Comparison of ENCODE assay signal across 20 cellular contexts in the genomic region with DNA sequence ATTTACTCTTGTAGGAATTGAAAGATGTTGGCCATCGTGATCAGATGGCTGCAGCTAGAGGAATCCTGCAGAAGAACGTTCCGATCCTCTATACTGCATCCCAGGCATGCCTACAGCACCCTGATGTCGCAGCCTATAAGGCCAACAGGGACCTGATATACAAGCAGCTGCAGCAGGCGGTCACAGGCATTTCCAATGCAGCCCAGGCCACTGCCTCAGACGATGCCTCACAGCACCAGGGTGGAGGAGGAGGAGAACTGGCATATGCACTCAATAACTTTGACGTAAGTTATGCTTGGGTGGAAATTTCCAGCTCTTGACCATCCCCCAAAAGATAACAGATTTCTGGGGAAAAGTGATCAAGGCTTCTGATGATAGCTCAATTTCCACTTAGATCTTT. TPM values are rescaled to one million over a fixed set of nuclear protein-coding genes. Genes with fewer than 3 reads are reported as not detected.
DNase-seq lines count a peak whose midpoint lies in the region; ATAC-seq and TF ChIP-seq lines count a peak whose summit lies in the region.
"Had no signal": no experiment of that assay in that cellular context is flagged by ENCODE, and none has a peak within 500 bp of the region (broad histone marks: within the 10 kb centered on the region; RNA-seq: fewer than 3 reads in every experiment).

No MANE protein-coding gene starts in this region.

- H3K27me3 ChIP-seq in cardiac muscle cell (no peaks in the 10 kb centered on the region), tibial artery (no peaks in the 10 kb centered on the region)
- H3K27me3 ChIP-seq: gastrocnemius medialis had no signal

- no peak overlapping the region for H3K9ac ChIP-seq in SK-N-MC (ENCODE audit: insufficient read length)

- H3K9me3 ChIP-seq in SK-N-MC (ENCODE audit: low read depth, low read length) (no peaks in the 10 kb centered on the region), cardiac muscle cell (ENCODE audit: low read depth) (no peaks in the 10 kb centered on the region), tibial artery (no peaks in the 10 kb centered on the region)
- H3K9me3 ChIP-seq: gastrocnemius medialis, lower lobe of right lung, psoas muscle, thoracic aorta had no signal

- DNase-seq in Right ventricle myocardium inferior (ENCODE audit: missing footprints), result peak; percentile 58
- no peak for DNase-seq in cardiac septum (ENCODE audit: low spot score)
- no peak for DNase-seq in SK-N-MC (ENCODE audit: low read depth, low spot score)
- peak in 1 of 2 donors; percentile 41 for DNase-seq in cardiac muscle cell (ENCODE audit: low read depth in 1 of 2, low spot score in 1 of 2)
- peak; percentile 42 for DNase-seq in stimulated activated CD8-positive, alpha-beta memory T cell treated with anti-CD3 and anti-CD28 coated beads, Interleukin-4, amount 100 ng/mL, for 48 hours
- no peak for DNase-seq in NCI-H1694 treated with DMSO at 0.1 percent for 48 hours (lab: John Stamatoyannopoulos, UW)
- no peak for DNase-seq in tibial artery
- DNase-seq: activated CD4-positive, CD25-positive, alpha-beta regulatory T cell; activated naive CD8-positive, alpha-beta T cell treated with anti-CD3 and anti-CD28 coated beads, Interleukin-2, amount 10 ng/mL, durations not matched to agents 7 days and 5 days; activated T-cell treated with anti-CD3 and anti-CD28 coated beads for 4 hours; cerebellar nuclear complex; gastrocnemius medialis; lower lobe of right lung; NCI-H1105; NK-92 treated with Interleukin-12 subunit alpha and Interleukin-12 subunit beta, amount 100 ng/mL, for 24 hours; psoas muscle; T-helper 1 cell had no signal

- H3K27ac ChIP-seq in SK-N-MC (0 out of 2 replicates have a peak overlapping the region, but pooled peaks have one; percentile 56), cardiac muscle cell (peak overlapping the region; percentile 42), tibial artery (no peak overlapping the region)
- H3K27ac ChIP-seq: lower lobe of right lung, psoas muscle had no signal

- H3K36me3 ChIP-seq in SK-N-MC (ENCODE audit: insufficient read depth, low read length), result peaks cover 47% of the 10 kb centered on the region
- H3K36me3 ChIP-seq in cardiac muscle cell, result peaks cover 26% of the 10 kb centered on the region
- peaks cover 7 to 34% (median 30%) of the 10 kb centered on the region in 3 donors for H3K36me3 ChIP-seq in tibial artery

- intact Hi-C loops in Right ventricle myocardium inferior (cut with DNase I), result loop anchor here (10.0 kb wide), 1 partner anchor 180 kb away; no protein-coding TSS in a partner anchor
- intact Hi-C loops in cardiac septum (cut with DNase I), result loop anchor here (10.0 kb wide), 1 partner anchor 440 kb away; no protein-coding TSS in a partner anchor
- intact Hi-C loops in tibial artery (cut with DNase I; ENCODE audit: low total_unique reads), result no loop called here

- peaks cover 5% of the 10 kb centered on the region for H3K4me1 ChIP-seq in cardiac muscle cell (ENCODE audit: low read depth)
- peaks cover 0 to 53% (median 8%) of the 10 kb centered on the region in 4 donors for H3K4me1 ChIP-seq in tibial artery

- H3K4me3 ChIP-seq in SK-N-MC (no peak overlapping the region), cardiac muscle cell (no peak overlapping the region), tibial artery (no peak overlapping the region)
- H3K4me3 ChIP-seq: gastrocnemius medialis, lower lobe of right lung, psoas muscle, thoracic aorta had no signal

- TF ChIP-seq CTCF in cardiac muscle cell (IDR thresholded peaks at IDR 0.05; ENCODE audit: low read depth, low read length), result no peak
- no peak for TF ChIP-seq CTCF in tibial artery (IDR thresholded peaks at IDR 0.05)

- ATAC-seq in Right ventricle myocardium inferior (peak; percentile 50), GM18868 (IDR thresholded peaks at IDR 0.05; ENCODE audit: unreplicated experiment) (no peak)
- ATAC-seq: lower lobe of right lung; naive thymus-derived CD4-positive, alpha-beta T cell had no signal

RNA-seq across cellular contexts. Expression of gene LRRTM2, which starts 50.6 kb away (rescaled TPM):
- total RNA-seq in Right ventricle myocardium inferior (not detected), cardiac septum (not detected), cardiac muscle cell (not detected in 2 replicates)
- polyA plus RNA-seq in cardiac muscle cell, result 0.24 and 0.70 TPM in 2 replicates
- polyA plus RNA-seq: naive thymus-derived CD4-positive, alpha-beta T cell had no signal

Comparison
In these comparisons a context has a peak if more than half of its experiments do, and no peak if none do; other contexts are left out.
1. DNase-seq: peak in Right ventricle myocardium inferior (single experiment) and stimulated activated CD8-positive, alpha-beta memory T cell treated with anti-CD3 and anti-CD28 coated beads, Interleukin-4, amount 100 ng/mL, for 48 hours (single experiment); none in cardiac septum (single experiment), SK-N-MC (single experiment), NCI-H1694 treated with DMSO at 0.1 percent for 48 hours (single experiment) and tibial artery (0 of 2).
2. H3K27ac ChIP-seq: peak in SK-N-MC (single experiment) and cardiac muscle cell (single experiment); none in tibial artery (0 of 2).